10 cellular contexts compared by ENCODE assay signal in genomic region chr5:76104027-76104426, GRCh38. TPM values are rescaled to one million over a fixed set of nuclear protein-coding genes. Genes with fewer than 3 reads are reported as not detected.
DNase-seq lines count a peak whose midpoint lies in the region; ATAC-seq and TF ChIP-seq lines count a peak whose summit lies in the region.
"Had no signal": no experiment of that assay in that cellular context is flagged by ENCODE, and none has a peak within 500 bp of the region (broad histone marks: within the 10 kb centered on the region; RNA-seq: fewer than 3 reads in every experiment).

No MANE protein-coding gene starts in this region.

- ATAC-seq in gastrocnemius medialis (no peak), omental fat pad (ENCODE audit: low FRiP score) (no peak)
- ATAC-seq: esophagus mucosa had no signal

- H3K9me3 Mint-ChIP-seq in CD8-positive, alpha-beta memory T cell, result peaks cover 0 to 2% (median 0%) of the 10 kb centered on the region in 5 donors

- H2BK12ac ChIP-seq in trophoblast cell (ENCODE audit: low read length), result no peak overlapping the region

- H3K23ac ChIP-seq in trophoblast cell (ENCODE audit: low read length), result no peak overlapping the region

- H3K36me3 Mint-ChIP-seq in CD8-positive, alpha-beta memory T cell, result no peaks in the 10 kb centered on the region

- TF ChIP-seq POLR2A in gastrocnemius medialis (IDR thresholded peaks at IDR 0.05), result no peak

- no peaks in the 10 kb centered on the region for H3K4me1 ChIP-seq in colonic mucosa
- H3K4me1 ChIP-seq in trophoblast cell (ENCODE audit: control insufficient read depth in 1 of 2, insufficient read depth in 2 of 2, low read length in 2 of 2), result no peaks in the 10 kb centered on the region
- H3K4me1 ChIP-seq in gastrocnemius medialis, result no peaks in the 10 kb centered on the region
- peaks cover 9% of the 10 kb centered on the region for H3K4me1 ChIP-seq in CD8-positive, alpha-beta memory T cell (ENCODE audit: insufficient read depth, low read length)

- H3K4me3 ChIP-seq in colonic mucosa, result no peak overlapping the region
- H3K4me3 ChIP-seq in trophoblast cell (ENCODE audit: low read depth, low read length), result no peak overlapping the region
- H3K4me3 ChIP-seq in gastrocnemius medialis, result no peak overlapping the region
- H3K4me3 ChIP-seq in CD8-positive, alpha-beta memory T cell (ENCODE audit: low read length), result no peak overlapping the region

- WGBS in trophoblast cell (ENCODE audit: extremely low coverage, insufficient coverage, insufficient read length), result no CpG with 5 or more reads among the region's 2 CpGs

- H3K36me3 ChIP-seq in colonic mucosa (no peaks in the 10 kb centered on the region), trophoblast cell (ENCODE audit: control insufficient read depth in 1 of 2, insufficient read depth in 2 of 2, low read length in 2 of 2) (no peaks in the 10 kb centered on the region), gastrocnemius medialis (no peaks in the 10 kb centered on the region)
- H3K36me3 ChIP-seq in CD8-positive, alpha-beta memory T cell (ENCODE audit: insufficient read depth, low read length), result no peaks in the 10 kb centered on the region
- H3K36me3 ChIP-seq: neutrophil had no signal

- H3K27me3 Mint-ChIP-seq in CD8-positive, alpha-beta memory T cell, result peaks cover 12 to 55% of the 10 kb centered on the region in 2 donors

- H3K14ac ChIP-seq in trophoblast cell (ENCODE audit: low read length), result no peak overlapping the region

- H3K27ac ChIP-seq in colonic mucosa (no peak overlapping the region), trophoblast cell (ENCODE audit: low read depth, low read length) (no peak overlapping the region), gastrocnemius medialis (no peak overlapping the region)
- no peak overlapping the region for H3K27ac ChIP-seq in CD8-positive, alpha-beta memory T cell (ENCODE audit: low read depth, low read length)
- H3K27ac ChIP-seq: neutrophil had no signal

- no peaks in the 10 kb centered on the region for H3K79me2 ChIP-seq in trophoblast cell (ENCODE audit: control insufficient read depth, insufficient read depth, low read length, poor library complexity)

- TF ChIP-seq CTCF in colonic mucosa (IDR thresholded peaks at IDR 0.05) (no peak), gastrocnemius medialis (IDR thresholded peaks at IDR 0.05 in 4 of 5, conservative IDR thresholded peaks at IDR 0.05 in 1 of 5) (no peak), omental fat pad (IDR thresholded peaks at IDR 0.05) (no peak)

- H4K91ac ChIP-seq in trophoblast cell (ENCODE audit: low read depth, low read length), result no peak overlapping the region

- CTCF ChIA-PET in CD8-positive, alpha-beta memory T cell (lab: Charles Lee), result no interaction called here

- H3K4me1 Mint-ChIP-seq in CD8-positive, alpha-beta memory T cell, result peaks cover 7 to 8% (median 8%) of the 10 kb centered on the region in 3 donors

- H2AFZ ChIP-seq in trophoblast cell (ENCODE audit: insufficient read depth, low read length, poor library complexity), result no peak overlapping the region

- no peaks in the 10 kb centered on the region for H3K27me3 ChIP-seq in colonic mucosa
- H3K27me3 ChIP-seq in trophoblast cell (ENCODE audit: insufficient read depth, low read length), result no peaks in the 10 kb centered on the region
- H3K27me3 ChIP-seq in gastrocnemius medialis, result no peaks in the 10 kb centered on the region
- H3K27me3 ChIP-seq in CD8-positive, alpha-beta memory T cell (ENCODE audit: insufficient read depth, low read length, poor library complexity, severe bottlenecking), result no peaks in the 10 kb centered on the region

- H3K18ac ChIP-seq in trophoblast cell (ENCODE audit: low read length), result no peak overlapping the region

- H4K12ac ChIP-seq in trophoblast cell (ENCODE audit: low read depth, low read length), result no peak overlapping the region

- no peak overlapping the region for H3K27ac Mint-ChIP-seq in CD8-positive, alpha-beta memory T cell

- H2BK120ac ChIP-seq in trophoblast cell (ENCODE audit: insufficient read depth, low read length, poor library complexity), result no peak overlapping the region

- no peaks in the 10 kb centered on the region for H3K79me1 ChIP-seq in trophoblast cell (ENCODE audit: low read length)

- H3K9me3 ChIP-seq in colonic mucosa, result no peaks in the 10 kb centered on the region
- no peaks in the 10 kb centered on the region for H3K9me3 ChIP-seq in trophoblast cell (ENCODE audit: insufficient read depth, low read depth, low read length)
- H3K9me3 ChIP-seq in gastrocnemius medialis, result no peaks in the 10 kb centered on the region
- H3K9me3 ChIP-seq in CD8-positive, alpha-beta memory T cell (ENCODE audit: low read length), result no peaks in the 10 kb centered on the region
- H3K9me3 ChIP-seq: neutrophil had no signal

- no peak overlapping the region for H2BK5ac ChIP-seq in trophoblast cell (ENCODE audit: low read depth, low read length, poor library complexity)

- DNase-seq in SIG-M5 treated with dmso at 0.1 percent for 504 hours (lab: John Stamatoyannopoulos, UW; ENCODE audit: unreplicated experiment), result peak; percentile 33
- no peak for DNase-seq in SIG-M5 (lab: John Stamatoyannopoulos, UW)
- DNase-seq in RPMI7951 (ENCODE audit: low read depth), result peak; percentile 8
- DNase-seq in colonic mucosa, result peak; percentile 56
- peak; percentile 15 to 64 for DNase-seq in trophoblast cell
- DNase-seq in gastrocnemius medialis, result no peak
- DNase-seq in CD8-positive, alpha-beta memory T cell, result no peak
- DNase-seq in omental fat pad (ENCODE audit: low spot score), result no peak

- no peak overlapping the region for H3K4me3 Mint-ChIP-seq in CD8-positive, alpha-beta memory T cell

- in situ Hi-C loops in gastrocnemius medialis (cut with MboI; ENCODE audit: low sequenced_read_pairs in 4 of 4), result no loop called here

- POLR2A ChIA-PET in CD8-positive, alpha-beta memory T cell (lab: Charles Lee), result no interaction called here

- H3K4me2 ChIP-seq in trophoblast cell (ENCODE audit: low read length), result no peak overlapping the region

- H3K9ac ChIP-seq in colonic mucosa (ENCODE audit: low read depth in 2 of 2, low read length in 2 of 2) (no peak overlapping the region), trophoblast cell (ENCODE audit: low read length) (no peak overlapping the region)

- intact Hi-C loops in colonic mucosa (cut with DNase I) (no loop called here), gastrocnemius medialis (cut with DNase I; ENCODE audit: low total_unique reads) (no loop called here)

- no peak overlapping the region for H2AK5ac ChIP-seq in trophoblast cell (ENCODE audit: low read length)

- no peak overlapping the region for H3K4ac ChIP-seq in trophoblast cell (ENCODE audit: low read depth, low read length)

- no peak overlapping the region for H4K8ac ChIP-seq in trophoblast cell (ENCODE audit: low read depth, low read length)

RNA-seq across cellular contexts. Expression of gene SV2C, which starts 20.8 kb away (rescaled TPM):
- under 0.01 TPM in 1 of 2 replicates, not detected in the other for total RNA-seq in RPMI7951 (2014; rRNA removed; shearing (Covaris generic))
- under 1 TPM; 0.20 to 0.35 TPM for total RNA-seq in colonic mucosa
- polyA plus RNA-seq in trophoblast cell (2013), result 0.08 and 0.10 TPM in 2 replicates
- total RNA-seq in gastrocnemius medialis, result not detected
- not detected for total RNA-seq in CD8-positive, alpha-beta memory T cell
- not detected for polyA plus RNA-seq in CD8-positive, alpha-beta memory T cell
- under 1 TPM; 0.06 to 0.36 (median 0.13) TPM for total RNA-seq in omental fat pad

Comparison
In these comparisons a context has a peak if more than half of its experiments do, and no peak if none do; other contexts are left out.
1. DNase-seq: peak in SIG-M5 treated with dmso at 0.1 percent for 504 hours (single experiment), RPMI7951 (single experiment), colonic mucosa (single experiment) and trophoblast cell (2 of 2); none in SIG-M5 (single experiment), gastrocnemius medialis (0 of 2), CD8-positive, alpha-beta memory T cell (0 of 5) and omental fat pad (single experiment).